In the genomic region with DNA sequence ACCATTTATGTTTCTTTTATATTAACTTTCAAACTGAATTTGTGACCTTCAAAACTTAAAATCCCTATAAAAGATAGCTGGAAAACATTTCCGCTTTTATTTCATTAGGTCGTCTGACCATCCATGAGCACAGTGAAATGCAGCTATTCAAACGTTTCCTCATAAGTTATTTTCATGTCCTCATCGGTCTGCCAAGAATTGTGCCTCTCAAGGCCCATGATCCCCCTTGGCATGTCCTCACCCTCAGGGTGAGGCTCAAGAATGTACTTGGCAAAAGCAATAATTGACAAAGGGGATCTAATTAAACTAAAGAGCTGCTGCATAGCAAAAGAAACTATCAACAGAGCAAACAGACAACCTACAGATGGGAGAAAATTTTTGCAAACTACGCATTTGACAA, we compare ENCODE assay signal across 15 cellular contexts. TPM values are rescaled to one million over a fixed set of nuclear protein-coding genes. Genes with fewer than 3 reads are reported as not detected.
DNase-seq lines count a peak whose midpoint lies in the region; ATAC-seq and TF ChIP-seq lines count a peak whose summit lies in the region.
"Had no signal": no experiment of that assay in that cellular context is flagged by ENCODE, and none has a peak within 500 bp of the region (broad histone marks: within the 10 kb centered on the region; RNA-seq: fewer than 3 reads in every experiment).

No MANE protein-coding gene starts in this region.

- DNase-seq in adipocyte (ENCODE audit: low read depth) (peak; percentile 25), epidermal melanocyte (ENCODE audit: insufficient read length, low spot score) (peak; percentile 84), myocyte (ENCODE audit: low read depth) (peak; percentile 24), testis (peak; percentile 10), dermis blood vessel endothelial cell (no peak), NCI-H2227 treated with DMSO at 0.1 percent for 48 hours (lab: John Stamatoyannopoulos, UW) (no peak)
- DNase-seq: DMS79 treated with DMSO at 0.1 percent for 48 hours, NCI-H1048, NCI-H1694, NCI-H2107, NCI-H345, NCI-H526 treated with DMSO at 0.1 percent for 48 hours had no signal

- TF ChIP-seq POLR2A in testis (IDR thresholded peaks at IDR 0.05): no peak

- no peak overlapping the region for H3K27ac ChIP-seq in testis
- H3K27ac ChIP-seq: A549 had no signal

- peaks cover 70% of the 10 kb centered on the region for H3K36me3 ChIP-seq in adipocyte (ENCODE audit: control insufficient read depth, insufficient read depth, low read length, severe bottlenecking)
- no peaks in the 10 kb centered on the region for H3K36me3 ChIP-seq in testis (ENCODE audit: low read depth, missing control alignments)

- ATAC-seq in GM18868 (IDR thresholded peaks at IDR 0.05; ENCODE audit: unreplicated experiment): no peak
- ATAC-seq: A549 had no signal

- intact Hi-C loops in testis (cut with DNase I; ENCODE audit: low total_unique reads): no loop called here

- H3K9ac ChIP-seq in adipocyte (ENCODE audit: low read length): no peak overlapping the region

- H3K4me1 ChIP-seq in adipocyte (ENCODE audit: control insufficient read depth, insufficient read depth, low read length) (peaks cover 62% of the 10 kb centered on the region), testis (peaks cover 19% of the 10 kb centered on the region)
- H3K4me1 ChIP-seq: A549 had no signal

- H3K27me3 ChIP-seq in adipocyte (replicated peaks; ENCODE audit: control insufficient read depth, insufficient read depth, low read length) (no peaks in the 10 kb centered on the region), testis (no peaks in the 10 kb centered on the region)

- H3K9me3 ChIP-seq in adipocyte (ENCODE audit: control insufficient read depth, low read length) (no peaks in the 10 kb centered on the region), testis (no peaks in the 10 kb centered on the region)

- 81 to 90% methylated on average over 5 of the region's 5 CpGs for whole genome bisulfite sequencing in testis, 2 donors

- TF ChIP-seq CTCF in testis (IDR thresholded peaks at IDR 0.05): no peak

- H3K4me3 ChIP-seq in adipocyte (ENCODE audit: low read length): no peak overlapping the region
- no peak overlapping the region for H3K4me3 ChIP-seq in testis
- H3K4me3 ChIP-seq: A549 had no signal

RNA-seq across cellular contexts. Expression of a gene that starts 12.4 kb away (rescaled TPM):
- total RNA-seq in myocyte (51.4 and 65.1 TPM in 2 replicates), testis (100 to 1,000 TPM in 1 of 2 donors, 10 to 100 TPM in 1; 87.0 to 143 TPM), dermis blood vessel endothelial cell (54.4 and 65.5 TPM in 2 replicates)
- 39.4 TPM for polyA plus RNA-seq in myocyte (2012)
- 72.5 TPM for polyA plus RNA-seq in testis (ENCODE audit: insufficient read depth, low read depth, low replicate concordance)

RNA-seq across cellular contexts. Expression of a gene that starts 25.3 kb away (rescaled TPM):
- total RNA-seq in myocyte: not detected in 2 replicates
- polyA plus RNA-seq in myocyte (2012): 2.4 TPM
- 1 to 10 TPM; 5.0 to 6.6 TPM for total RNA-seq in testis
- polyA plus RNA-seq in testis (ENCODE audit: insufficient read depth, low read depth, low replicate concordance): 6.0 TPM
- total RNA-seq in dermis blood vessel endothelial cell: 5.2 and 10.9 TPM in 2 replicates
- total RNA-seq: OCI-LY7 had no signal

RNA-seq across cellular contexts. Expression of a gene that starts 49.3 kb away (rescaled TPM):
- total RNA-seq in myocyte (42.4 and 52.4 TPM in 2 replicates), testis (10 to 100 TPM; 37.4 to 47.0 TPM), dermis blood vessel endothelial cell (56.0 and 74.9 TPM in 2 replicates)
- polyA plus RNA-seq in myocyte (2012): 172 TPM
- 158 TPM for polyA plus RNA-seq in testis (ENCODE audit: insufficient read depth, low read depth, low replicate concordance)

Comparison
In these comparisons a context has a peak if more than half of its experiments do, and no peak if none do; other contexts are left out.
1. DNase-seq: peak in adipocyte (single experiment), epidermal melanocyte (single experiment), myocyte (single experiment) and testis (single experiment); none in dermis blood vessel endothelial cell (single experiment) and NCI-H2227 treated with DMSO at 0.1 percent for 48 hours (single experiment).